22 cellular contexts compared by ENCODE assay signal in genomic region chr19:13996928-13997636, GRCh38. TPM values are rescaled to one million over a fixed set of nuclear protein-coding genes. Genes with fewer than 3 reads are reported as not detected.
"Had no signal": no experiment of that assay in that cellular context is flagged by ENCODE, and none has a peak within 500 bp of the region (broad histone marks: within the 10 kb centered on the region; RNA-seq: fewer than 3 reads in every experiment).

No MANE protein-coding gene starts in this region.

- H3K27ac ChIP-seq: brain microvascular endothelial cell, esophagus muscularis mucosa, ovary had no signal

- ATAC-seq: activated CD8-positive, alpha-beta T cell treated with anti-CD3 and anti-CD28 coated beads, Interleukin-2, amount 10 ng/mL, durations not matched to agents 7 days and 5 days; activated naive CD8-positive, alpha-beta T cell treated with anti-CD3 and anti-CD28 coated beads, Interleukin-2, amount 50 U/mL, for 24 hours; left lobe of liver; sciatic nerve had no signal

- DNase-seq: activated CD4-positive, alpha-beta T cell treated with anti-CD3 and anti-CD28 coated beads for 48 hours; activated CD4-positive, CD25-positive, alpha-beta regulatory T cell; activated CD8-positive, alpha-beta T cell treated with anti-CD3 and anti-CD28 coated beads, Interleukin-2, amount 10 ng/mL, durations not matched to agents 7 days and 5 days; activated effector memory CD4-positive, alpha-beta T cell treated with Interleukin-2 at 50 U/mL for 16 hours; activated naive CD4-positive, alpha-beta T cell treated with anti-CD3 and anti-CD28 coated beads, Interleukin-2, amount 10 ng/mL, durations not matched to agents 7 days and 5 days; activated naive CD8-positive, alpha-beta T cell treated with anti-CD3 and anti-CD28 coated beads, Interleukin-2, amount 50 U/mL, for 24 hours; activated T-cell treated with anti-CD3 and anti-CD28 coated beads, Interleukin-2, amount 50 U/mL, for 24 hours; anterior cingulate cortex; brain microvascular endothelial cell; effector memory CD4-positive, alpha-beta T cell; naive B cell; ovary; stimulated activated naive CD4-positive, alpha-beta T cell; T-helper 9 cell had no signal

- H3K9me3 ChIP-seq: ovary had no signal

- H3K27me3 ChIP-seq: brain microvascular endothelial cell, esophagus muscularis mucosa, ovary had no signal

- H3K4me3 ChIP-seq: esophagus muscularis mucosa, ovary had no signal

- H3K36me3 ChIP-seq: ovary had no signal

RNA-seq across cellular contexts. Expression of gene RLN3, which starts 30.9 kb away (rescaled TPM):
- total RNA-seq: activated CD8-positive, alpha-beta T cell treated with anti-CD3 and anti-CD28 coated beads, Interleukin-2, amount 10 ng/mL, durations not matched to agents 7 days and 5 days; endothelial cell of umbilical vein; esophagus muscularis mucosa; left lobe of liver; mononuclear cell; neural crest cell; ovary; pulmonary artery endothelial cell; sciatic nerve; ureter had no signal

RNA-seq across cellular contexts. Expression of gene PODNL1, which starts 58.9 kb away (rescaled TPM):
- total RNA-seq: endothelial cell of umbilical vein, left lobe of liver, mononuclear cell had no signal
